1 cellular context compared by ENCODE assay signal in the genomic region with DNA sequence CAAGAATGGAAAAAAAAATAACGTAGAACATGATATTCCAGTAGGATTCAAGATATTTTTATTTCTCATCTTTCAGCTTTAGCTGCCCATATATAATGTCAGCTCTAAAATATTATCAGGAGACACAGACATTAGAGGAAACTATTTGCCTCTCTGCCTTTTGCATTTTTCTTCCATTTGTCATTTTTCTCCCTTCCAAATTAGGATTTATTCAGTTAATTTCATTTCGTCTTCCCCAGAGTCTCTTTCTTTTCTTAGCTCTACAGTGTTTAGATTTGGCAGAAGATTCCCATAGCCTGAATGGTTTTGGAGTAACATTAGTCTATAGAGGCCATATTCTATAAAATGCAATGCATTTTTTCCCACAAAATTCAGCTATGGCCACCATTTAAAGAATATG.
TF ChIP-seq lines count a peak whose summit lies in the region.

No MANE protein-coding gene starts in this region.

TF ChIP-seq in HCT116, 20 proteins besides CTCF, POLR2A, EP300 and RAD21 (continued from another document):
- TF ChIP-seq REST (IDR thresholded peaks at IDR 0.05; ENCODE audit: low read depth): no peak
- TF ChIP-seq YY1 (IDR thresholded peaks at IDR 0.05; ENCODE audit: extremely low read depth, insufficient replicate concordance, low read depth, low read length): no peak
- no peak for TF ChIP-seq ZNF274 (IDR thresholded peaks at IDR 0.05; ENCODE audit: low read depth, low read length)
- no peak for TF ChIP-seq CEBPB (IDR thresholded peaks at IDR 0.05; ENCODE audit: low read depth)
- TF ChIP-seq FOSL1 (IDR thresholded peaks at IDR 0.05; ENCODE audit: low read depth): no peak
- no peak for TF ChIP-seq SIN3A (IDR thresholded peaks at IDR 0.05; ENCODE audit: low read depth)
- no peak for TF ChIP-seq CBX3 (IDR thresholded peaks at IDR 0.05; ENCODE audit: low read depth)
- no peak for TF ChIP-seq TCF7L2 (IDR thresholded peaks at IDR 0.05; ENCODE audit: borderline replicate concordance, extremely low read depth, insufficient read depth, insufficient read length)
- no peak for TF ChIP-seq ATF3 (IDR thresholded peaks at IDR 0.05)
